In the genomic region with DNA sequence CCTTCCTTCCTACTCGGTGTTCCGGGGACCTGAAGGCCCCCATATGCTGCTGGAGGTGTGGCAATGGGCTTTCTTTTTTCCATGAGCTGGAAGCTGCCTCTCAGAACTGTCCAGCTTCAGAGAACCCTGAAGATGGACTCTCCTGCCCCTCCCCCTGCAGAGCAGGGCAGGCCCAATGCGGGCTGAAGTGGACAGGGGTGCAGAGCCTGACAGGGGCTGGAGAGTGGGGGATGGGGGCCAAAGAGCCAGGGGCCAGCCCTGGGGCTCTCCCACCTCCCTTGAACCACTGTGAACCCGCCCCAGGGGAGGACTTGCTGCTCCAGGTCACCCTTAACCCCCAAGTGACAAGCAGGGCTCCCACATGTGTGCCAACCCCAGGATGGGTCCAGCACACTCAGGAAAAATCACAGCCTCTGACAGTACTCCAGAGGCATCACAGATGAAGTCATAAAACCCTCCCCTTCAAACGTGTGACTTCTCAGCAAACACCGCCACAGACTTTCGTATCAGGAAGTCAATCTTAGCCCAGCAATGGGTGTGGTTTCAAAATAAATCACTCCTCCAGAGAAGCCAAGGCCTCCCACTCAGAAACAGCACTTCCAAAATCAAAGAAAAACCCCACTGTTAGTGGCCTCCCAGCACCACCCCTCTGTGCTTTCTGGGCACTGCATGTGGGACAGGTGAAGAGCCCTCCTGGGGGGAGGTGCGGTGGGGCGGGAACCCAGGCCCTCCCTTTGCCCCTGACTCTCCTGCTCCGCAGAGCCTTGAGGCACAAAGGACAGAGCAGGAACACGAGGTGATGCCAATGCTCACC, we compare ENCODE assay signal across 8 cellular contexts.
DNase-seq lines count a peak whose midpoint lies in the region; TF ChIP-seq lines count a peak whose summit lies in the region.

No MANE protein-coding gene starts in this region.

- H3K36me3 ChIP-seq in cardiac muscle cell: no peaks in the 10 kb centered on the region
- peaks cover 0 to 3% (median 0%) of the 10 kb centered on the region in 6 donors for H3K36me3 ChIP-seq in spleen

- H3K4me1 ChIP-seq in cardiac muscle cell (ENCODE audit: low read depth) (peaks cover 18% of the 10 kb centered on the region), spleen (peaks cover 59 to 100% (median 86%) of the 10 kb centered on the region in 6 donors)

- no peak overlapping the region for H3K4me3 ChIP-seq in cardiac muscle cell
- peak overlapping the region in 3 of 8 donors; percentile 33 to 67 (median 37) for H3K4me3 ChIP-seq in spleen

- DNase-seq in GM20000 (ENCODE audit: low spot score) (peak; percentile 83), cardiac muscle cell (ENCODE audit: low read depth in 1 of 2, low spot score in 1 of 2) (peak; percentile 53 to 57), spleen (peak; percentile 86), GM19238 (ENCODE audit: insufficient read length, low spot score) (no peak), GOT3 (lab: John Stamatoyannopoulos, UW) (no peak), T1000 (lab: John Stamatoyannopoulos, UW) (no peak)
- DNase-seq in NK-92 treated with Interleukin-12 subunit alpha and Interleukin-12 subunit beta, amount 100 ng/mL, for 24 hours (lab: John Stamatoyannopoulos, UW): peak; percentile 62
- DNase-seq in activated T-helper 9 cell treated with anti-CD3 and anti-CD28 coated beads, Interleukin-2, amount 50 U/mL, for 16 hours (ENCODE audit: low read depth): peak; percentile 29

- H3K27me3 ChIP-seq in cardiac muscle cell: no peaks in the 10 kb centered on the region
- peaks cover 0 to 35% (median 0%) of the 10 kb centered on the region in 7 donors for H3K27me3 ChIP-seq in spleen (replicated peaks in 1 of 7)

- WGBS in spleen, 5 donors: 25 to 31% (median 26%) methylated on average over 8 to 11 of the region's 11 CpGs

- intact Hi-C loops in spleen (cut with DNase I; ENCODE audit: low total_unique reads): no loop called here

- H3K9me3 ChIP-seq in cardiac muscle cell (ENCODE audit: low read depth) (no peaks in the 10 kb centered on the region), spleen (no peaks in the 10 kb centered on the region)

- TF ChIP-seq POLR2A in spleen (IDR thresholded peaks at IDR 0.05): no peak

- TF ChIP-seq CTCF in GM20000 (IDR thresholded peaks at IDR 0.05; ENCODE audit: extremely low read depth, missing control alignments) (no peak), cardiac muscle cell (IDR thresholded peaks at IDR 0.05; ENCODE audit: low read depth, low read length) (no peak), spleen (IDR thresholded peaks at IDR 0.05 in 8 of 11, conservative IDR thresholded peaks at IDR 0.05 in 3 of 11) (peak in 6 of 11 experiments; percentile 14 to 46 (median 32))

- H3K27ac ChIP-seq in cardiac muscle cell: peak overlapping the region; percentile 51
- peak overlapping the region; percentile 45 to 96 (median 92) for H3K27ac ChIP-seq in spleen

Comparison
In these comparisons a context has a peak if more than half of its experiments do, and no peak if none do; other contexts are left out.
1. DNase-seq: peak in GM20000 (single experiment), NK-92 treated with Interleukin-12 subunit alpha and Interleukin-12 subunit beta, amount 100 ng/mL, for 24 hours (single experiment), activated T-helper 9 cell treated with anti-CD3 and anti-CD28 coated beads, Interleukin-2, amount 50 U/mL, for 16 hours (single experiment), cardiac muscle cell (2 of 2) and spleen (single experiment); none in GM19238 (single experiment), GOT3 (single experiment) and T1000 (single experiment).
2. CTCF ChIP-seq: peak in spleen (6 of 11); none in GM20000 (single experiment) and cardiac muscle cell (single experiment).